In genomic region chr2:192345287-192345686, GRCh38 we compare ENCODE assay signal across 2 cellular contexts.
TF ChIP-seq lines count a peak whose summit lies in the region.

No MANE protein-coding gene starts in this region.

TF ChIP-seq in IMR-90, 13 proteins besides CTCF, POLR2A, EP300 and RAD21 (continued from another document):
- TF ChIP-seq, protein P1, sequence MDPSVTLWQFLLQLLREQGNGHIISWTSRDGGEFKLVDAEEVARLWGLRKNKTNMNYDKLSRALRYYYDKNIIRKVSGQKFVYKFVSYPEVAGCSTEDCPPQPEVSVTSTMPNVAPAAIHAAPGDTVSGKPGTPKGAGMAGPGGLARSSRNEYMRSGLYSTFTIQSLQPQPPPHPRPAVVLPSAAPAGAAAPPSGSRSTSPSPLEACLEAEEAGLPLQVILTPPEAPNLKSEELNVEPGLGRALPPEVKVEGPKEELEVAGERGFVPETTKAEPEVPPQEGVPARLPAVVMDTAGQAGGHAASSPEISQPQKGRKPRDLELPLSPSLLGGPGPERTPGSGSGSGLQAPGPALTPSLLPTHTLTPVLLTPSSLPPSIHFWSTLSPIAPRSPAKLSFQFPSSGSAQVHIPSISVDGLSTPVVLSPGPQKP (IDR thresholded peaks at IDR 0.05; ENCODE audit: borderline replicate concordance, low read depth, low read length), result no peak

TF ChIP-seq in K562, 482 proteins besides CTCF, POLR2A, EP300 and RAD21 (continued from another document):
- TF ChIP-seq MAFK (IDR thresholded peaks at IDR 0.05; ENCODE audit: low read length) (peak; percentile 23; the same call in 1 of the 2 replicates), ZNF436 (CRISPR knock-in tag; IDR thresholded peaks at IDR 0.05) (no peak), C11orf30 (IDR thresholded peaks at IDR 0.05; ENCODE audit: low read depth) (peak; percentile 18; the same call in 1 of the 2 replicates), THRA (IDR thresholded peaks at IDR 0.05) (no peak), MAFF (IDR thresholded peaks at IDR 0.05; ENCODE audit: low read length) (peak; percentile 49; the same call in 1 of the 2 replicates)
TF ChIP-seq in K562: peak in this region for 4.
